In the genomic region with DNA sequence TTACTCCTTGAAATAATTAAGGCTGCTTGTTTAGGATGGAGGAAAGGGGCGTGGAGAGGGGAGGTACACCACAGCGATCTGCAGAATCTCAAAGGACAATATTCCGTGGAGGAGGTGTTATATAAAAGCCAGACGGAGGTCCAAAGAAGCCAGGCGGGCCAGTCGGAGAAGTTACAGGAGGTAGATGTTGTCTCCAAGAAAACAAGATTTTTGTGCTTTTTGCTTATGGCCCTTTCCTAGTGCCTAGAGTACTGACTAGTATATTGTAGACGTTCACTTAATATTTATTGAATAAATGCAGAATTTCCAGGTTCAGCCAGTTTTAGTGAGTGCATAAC, we compare ENCODE assay signal across 8 cellular contexts. TPM values are rescaled to one million over a fixed set of nuclear protein-coding genes. Genes with fewer than 3 reads are reported as not detected.
DNase-seq lines count a peak whose midpoint lies in the region; ATAC-seq and TF ChIP-seq lines count a peak whose summit lies in the region.

No MANE protein-coding gene starts in this region.

- intact Hi-C loops in heart right ventricle (cut with DNase I) (loop anchor here in 1 of 10 donors (5.0 kb wide), 1 partner anchor 40 kb away; no protein-coding TSS in a partner anchor), left cardiac atrium (cut with DNase I) (no loop called here), upper lobe of right lung (cut with DNase I) (no loop called here)

- peak overlapping the region; percentile 91 for H3K4me3 Mint-ChIP-seq in memory B cell

- H3K36me3 Mint-ChIP-seq in memory B cell: peaks cover 4% of the 10 kb centered on the region

- 14 to 15% methylated on average over 7 of the region's 7 CpGs for WGBS in heart right ventricle, 2 donors

- H3K27me3 Mint-ChIP-seq in memory B cell: no peaks in the 10 kb centered on the region

- H3K27me3 ChIP-seq in heart right ventricle (no peaks in the 10 kb centered on the region), brain microvascular endothelial cell (replicated peaks) (no peaks in the 10 kb centered on the region), upper lobe of right lung (no peaks in the 10 kb centered on the region)

- no peaks in the 10 kb centered on the region for H3K9me3 Mint-ChIP-seq in memory B cell

- H3K4me3 ChIP-seq in heart right ventricle (peak overlapping the region; percentile 76 to 99 (median 85)), brain microvascular endothelial cell (ENCODE audit: low read depth, low read length) (peak overlapping the region; percentile 84), upper lobe of right lung (peak overlapping the region; percentile 74)

- peaks cover 0 to 12% (median 0%) of the 10 kb centered on the region in 9 donors for H3K36me3 ChIP-seq in heart right ventricle
- no peaks in the 10 kb centered on the region for H3K36me3 ChIP-seq in brain microvascular endothelial cell (replicated peaks)
- H3K36me3 ChIP-seq in upper lobe of right lung: no peaks in the 10 kb centered on the region

- DNase-seq in heart right ventricle (no peak), left cardiac atrium (no peak), brain microvascular endothelial cell (no peak), memory B cell (ENCODE audit: low spot score in 2 of 2) (no peak), upper lobe of right lung (no peak), T1000 (lab: John Stamatoyannopoulos, UW) (no peak), ureter (ENCODE audit: low spot score) (no peak)

- H3K27ac Mint-ChIP-seq in memory B cell: peak overlapping the region; percentile 96

- H3K9me3 ChIP-seq in heart right ventricle (no peaks in the 10 kb centered on the region), upper lobe of right lung (no peaks in the 10 kb centered on the region)

- H3K4me1 Mint-ChIP-seq in memory B cell: peaks cover 38% of the 10 kb centered on the region

- peak overlapping the region in 3 of 10 donors; percentile 42 to 83 (median 62) for H3K27ac ChIP-seq in heart right ventricle
- H3K27ac ChIP-seq in brain microvascular endothelial cell: no peak overlapping the region
- no peak overlapping the region for H3K27ac ChIP-seq in upper lobe of right lung

- no peak for TF ChIP-seq CTCF in heart right ventricle (IDR thresholded peaks at IDR 0.05)
- TF ChIP-seq CTCF in brain microvascular endothelial cell (IDR thresholded peaks at IDR 0.05; ENCODE audit: low read depth, low read length, missing control alignments): no peak
- no peak for TF ChIP-seq CTCF in upper lobe of right lung (IDR thresholded peaks at IDR 0.05)

- in situ Hi-C loops in brain microvascular endothelial cell (cut with HindIII; ENCODE audit: low pct_ligation_motif_present, low sequenced_read_pairs): no loop called here

- ATAC-seq in heart right ventricle: no peak
- ATAC-seq in left cardiac atrium: no peak
- ATAC-seq in memory B cell (ENCODE audit: low read depth): no peak
- no peak for ATAC-seq in upper lobe of right lung
- no peak for ATAC-seq in GM18868 (IDR thresholded peaks at IDR 0.05; ENCODE audit: unreplicated experiment)

- H3K4me1 ChIP-seq in heart right ventricle (peaks cover 0 to 31% (median 12%) of the 10 kb centered on the region in 9 donors), upper lobe of right lung (peaks cover 10% of the 10 kb centered on the region)

RNA-seq across cellular contexts. Expression of gene ZDHHC13, which starts 0.8 kb away (rescaled TPM):
- 1 to 10 TPM; 6.0 to 9.3 (median 6.8) TPM for total RNA-seq in heart right ventricle
- polyA plus RNA-seq in heart right ventricle: 1 to 10 TPM; 8.0 to 9.4 TPM
- 10 to 100 TPM; 12.0 to 16.5 TPM for total RNA-seq in left cardiac atrium
- total RNA-seq in upper lobe of right lung: 12.2 TPM
- 44.1 TPM for total RNA-seq in ureter

RNA-seq across cellular contexts. Expression of gene MRGPRX2, which starts 57.2 kb away (rescaled TPM):
- under 1 TPM in 1 of 10 donors, not detected in 9; 0.15 TPM for total RNA-seq in heart right ventricle
- not detected for polyA plus RNA-seq in heart right ventricle
- total RNA-seq in left cardiac atrium: not detected
- total RNA-seq in upper lobe of right lung: not detected
- total RNA-seq in ureter: not detected
